ENCODE assay signal across 21 cellular contexts in the genomic region with DNA sequence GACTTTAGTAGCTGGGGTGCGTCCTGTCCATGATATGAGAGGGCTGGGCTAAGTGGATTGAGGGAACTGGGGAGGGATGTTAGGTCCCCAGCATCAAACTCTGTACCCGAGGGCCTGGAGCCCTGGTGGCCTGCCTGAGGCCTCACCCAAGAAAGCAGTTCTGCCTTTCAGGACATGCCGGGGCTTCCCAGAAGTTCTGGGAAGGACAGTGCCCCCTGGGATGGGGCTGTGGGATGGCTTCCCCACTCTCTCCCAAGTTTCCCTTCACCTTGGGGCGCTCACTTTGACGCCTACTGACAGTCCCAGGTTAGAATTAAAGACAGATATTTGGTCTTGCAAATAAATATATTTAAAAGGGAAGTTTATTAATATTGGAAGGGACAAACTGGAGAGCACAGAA. TPM values are rescaled to one million over a fixed set of nuclear protein-coding genes. Genes with fewer than 3 reads are reported as not detected.
"Had no signal": no experiment of that assay in that cellular context is flagged by ENCODE, and none has a peak within 500 bp of the region (broad histone marks: within the 10 kb centered on the region; RNA-seq: fewer than 3 reads in every experiment).

No MANE protein-coding gene starts in this region.

- H3K36me3 ChIP-seq: gastrocnemius medialis had no signal

- ATAC-seq: esophagus mucosa; gastrocnemius medialis; left ventricle myocardium superior; naive thymus-derived CD8-positive, alpha-beta T cell; sciatic nerve; stimulated activated memory B cell treated with anti-CD40 and anti-IgM and Interleukin-4, amounts not matched to agents 10 μg/mL and 1 μg/mL and 100 μg/mL, for 72 hours; stimulated activated naive CD8-positive, alpha-beta T cell treated with anti-CD3 and anti-CD28 coated beads, Interleukin-15, Interleukin-2, amounts not matched to agents 100 U/mL and 50 U/mL, for 24 hours had no signal

- DNase-seq: dorsolateral prefrontal cortex; effector CD4-positive, alpha-beta T cell; foreskin fibroblast; gastrocnemius medialis; head of caudate nucleus; left ventricle myocardium superior; naive thymus-derived CD8-positive, alpha-beta T cell; stimulated activated CD4-positive, alpha-beta T cell treated with anti-CD3 and anti-CD28 coated beads, Interleukin-12 subunit alpha, Interleukin-12 subunit beta, amount 100 ng/mL, for 4 hours; stimulated activated CD4-positive, alpha-beta T cell treated with anti-CD3 and anti-CD28 coated beads, Interleukin-1b, Interleukin-23, amount 100 ng/mL, for 48 hours; stimulated activated CD4-positive, alpha-beta T cell treated with anti-CD3 and anti-CD28 coated beads, Interleukin-4, amount 100 ng/mL, for 24 hours; stimulated activated naive CD8-positive, alpha-beta T cell treated with anti-CD3 and anti-CD28 coated beads, Interleukin-15, Interleukin-2, amounts not matched to agents 100 U/mL and 50 U/mL, for 24 hours; substantia nigra; testis; tibial artery had no signal

- H3K9me3 ChIP-seq: gastrocnemius medialis, testis, tibial artery had no signal

- H3K4me3 ChIP-seq: dorsolateral prefrontal cortex, gastrocnemius medialis, lung, smooth muscle cell, testis, tibial artery had no signal

- H3K4me1 ChIP-seq: gastrocnemius medialis, parathyroid adenoma, testis, tibial artery had no signal

- H3K27me3 ChIP-seq: dorsolateral prefrontal cortex, gastrocnemius medialis, testis, tibial artery had no signal

RNA-seq across cellular contexts. Expression of a gene that starts 1.8 kb away (rescaled TPM):
- total RNA-seq: glomerular endothelial cell, smooth muscle cell had no signal

RNA-seq across cellular contexts. Expression of a gene that starts 30.2 kb away (rescaled TPM):
- total RNA-seq: glomerular endothelial cell had no signal
